Comparison of ENCODE assay signal across 17 cellular contexts in the genomic region with DNA sequence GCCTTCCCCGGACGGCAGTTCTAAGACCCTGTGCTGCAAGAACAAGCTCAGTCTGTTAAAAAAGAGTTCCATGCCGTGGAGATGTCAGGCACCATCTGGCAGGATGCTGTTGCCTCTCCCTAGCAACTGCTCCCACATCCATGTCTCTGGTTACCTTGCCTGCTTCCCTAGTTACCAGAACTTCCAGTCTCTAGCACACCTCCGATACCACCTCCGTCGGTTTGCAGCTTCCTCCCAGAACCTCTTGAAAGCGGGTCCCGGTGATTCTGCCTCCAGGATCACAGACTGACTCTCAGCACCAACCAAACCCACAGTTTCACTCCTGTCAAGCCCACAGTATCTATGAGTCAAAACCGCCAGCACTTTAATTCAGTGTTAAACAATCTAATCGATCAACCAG.
"Had no signal": no experiment of that assay in that cellular context is flagged by ENCODE, and none has a peak within 500 bp of the region (broad histone marks: within the 10 kb centered on the region; RNA-seq: fewer than 3 reads in every experiment).

No MANE protein-coding gene starts in this region.

- H3K4me3 Mint-ChIP-seq: activated CD8-positive, alpha-beta memory T cell treated with anti-CD3 and anti-CD28 coated beads, Interleukin-2, amount 10 ng/mL, durations not matched to agents 7 days and 5 days; activated naive CD8-positive, alpha-beta T cell treated with anti-CD3 and anti-CD28 coated beads for 36 hours; activated T-cell treated with anti-CD3 and anti-CD28 coated beads, Interleukin-2, amount 50 U/mL, for 24 hours; naive thymus-derived CD8-positive, alpha-beta T cell had no signal

- H3K27me3 Mint-ChIP-seq: activated naive CD8-positive, alpha-beta T cell treated with anti-CD3 and anti-CD28 coated beads for 36 hours had no signal

- H3K27me3 ChIP-seq: brain microvascular endothelial cell, esophagus squamous epithelium, suprapubic skin, upper lobe of left lung had no signal

- H3K9me3 Mint-ChIP-seq: activated naive CD8-positive, alpha-beta T cell treated with anti-CD3 and anti-CD28 coated beads for 36 hours; activated T-cell treated with anti-CD3 and anti-CD28 coated beads, Interleukin-2, amount 50 U/mL, for 24 hours; naive thymus-derived CD8-positive, alpha-beta T cell had no signal

- H3K36me3 Mint-ChIP-seq: activated CD8-positive, alpha-beta memory T cell treated with anti-CD3 and anti-CD28 coated beads, Interleukin-2, amount 10 ng/mL, durations not matched to agents 7 days and 5 days; activated naive CD8-positive, alpha-beta T cell treated with anti-CD3 and anti-CD28 coated beads for 36 hours had no signal

- H3K27ac Mint-ChIP-seq: activated CD8-positive, alpha-beta memory T cell treated with anti-CD3 and anti-CD28 coated beads, Interleukin-2, amount 10 ng/mL, durations not matched to agents 7 days and 5 days; activated naive CD8-positive, alpha-beta T cell treated with anti-CD3 and anti-CD28 coated beads for 36 hours; activated T-cell treated with anti-CD3 and anti-CD28 coated beads, Interleukin-2, amount 50 U/mL, for 24 hours; naive thymus-derived CD8-positive, alpha-beta T cell had no signal

- H3K4me3 ChIP-seq: esophagus squamous epithelium, mucosa of descending colon, suprapubic skin, upper lobe of left lung had no signal

- ATAC-seq: activated CD8-positive, alpha-beta memory T cell treated with anti-CD3 and anti-CD28 coated beads, Interleukin-2, amount 10 ng/mL, durations not matched to agents 7 days and 5 days; left lobe of liver; mucosa of descending colon; naive thymus-derived CD8-positive, alpha-beta T cell; stimulated activated naive CD8-positive, alpha-beta T cell treated with anti-CD3 and anti-CD28 coated beads, Interleukin-15, Interleukin-2, amounts not matched to agents 100 U/mL and 50 U/mL, for 24 hours had no signal

- H3K9me3 ChIP-seq: esophagus squamous epithelium, mucosa of descending colon, suprapubic skin, upper lobe of left lung had no signal

- H3K36me3 ChIP-seq: brain microvascular endothelial cell, esophagus squamous epithelium, suprapubic skin, upper lobe of left lung had no signal

- H3K27ac ChIP-seq: brain microvascular endothelial cell, suprapubic skin, upper lobe of left lung had no signal

- H3K4me1 ChIP-seq: upper lobe of left lung had no signal

- DNase-seq: activated CD4-positive, alpha-beta T cell treated with anti-CD3 and anti-CD28 coated beads, Interleukin-2, amount 50 U/mL, for 48 hours; activated CD4-positive, CD25-positive, alpha-beta regulatory T cell treated with anti-CD3 and anti-CD28 coated beads, Interleukin-2, amount 50 U/mL, for 72 hours; activated CD8-positive, alpha-beta memory T cell treated with anti-CD3 and anti-CD28 coated beads, Interleukin-2, amount 10 ng/mL, durations not matched to agents 7 days and 5 days; activated effector memory CD4-positive, alpha-beta T cell treated with anti-CD3 and anti-CD28 coated beads, Interleukin-2, amount 50 U/mL, for 16 hours; activated naive CD8-positive, alpha-beta T cell treated with anti-CD3 and anti-CD28 coated beads for 36 hours; activated T-cell treated with anti-CD3 and anti-CD28 coated beads, Interleukin-2, amount 50 U/mL, for 24 hours; brain microvascular endothelial cell; esophagus squamous epithelium; foreskin fibroblast; mammary epithelial cell; mucosa of descending colon; naive thymus-derived CD8-positive, alpha-beta T cell; stimulated activated CD4-positive, alpha-beta T cell treated with anti-CD3 and anti-CD28 coated beads, Interleukin-2, amount 100 ng/mL, for 48 hours; stimulated activated naive CD8-positive, alpha-beta T cell treated with anti-CD3 and anti-CD28 coated beads, Interleukin-15, Interleukin-2, amounts not matched to agents 100 U/mL and 50 U/mL, for 24 hours; upper lobe of left lung had no signal
